19 cellular contexts compared by ENCODE assay signal in the genomic region with DNA sequence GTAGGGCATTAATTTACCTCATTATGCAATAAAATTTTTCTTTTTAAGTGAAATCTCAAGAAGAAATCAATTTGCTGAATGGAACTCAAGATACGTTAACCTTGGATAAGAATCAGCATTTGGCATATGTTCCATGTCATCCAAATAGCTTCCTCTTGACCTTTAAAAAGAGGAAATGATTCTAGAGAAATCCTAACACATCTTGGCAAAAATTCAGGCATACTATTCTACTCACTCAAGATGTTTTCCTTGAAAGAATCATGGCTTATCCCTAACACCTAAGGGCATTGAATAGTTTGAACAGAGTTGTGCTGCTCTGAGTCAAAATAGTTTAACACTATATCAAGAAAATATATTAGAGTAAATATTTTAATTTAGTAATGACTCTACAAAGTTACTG.
"Had no signal": no experiment of that assay in that cellular context is flagged by ENCODE, and none has a peak within 500 bp of the region (broad histone marks: within the 10 kb centered on the region; RNA-seq: fewer than 3 reads in every experiment).

No MANE protein-coding gene starts in this region.

- H3K4me3 ChIP-seq: esophagus squamous epithelium, hepatocyte, lower lobe of right lung, prostate gland, right atrium auricular region, tibial nerve, vagina had no signal

- H3K27ac ChIP-seq: esophagus squamous epithelium, foreskin keratinocyte, hepatocyte, lower lobe of right lung, prostate gland, right atrium auricular region, tibial nerve, vagina had no signal

- ATAC-seq: activated T-helper 17 cell treated with anti-CD3 and anti-CD28 coated beads, Interleukin-2, amount 50 U/mL, for 72 hours; lower lobe of right lung; naive thymus-derived CD8-positive, alpha-beta T cell; WTC11 had no signal

- H2AFZ ChIP-seq: hepatocyte had no signal

- H3K9me3 ChIP-seq: esophagus squamous epithelium, lower lobe of right lung, prostate gland, right atrium auricular region, tibial nerve, vagina had no signal

- H3K4me1 ChIP-seq: esophagus squamous epithelium, lower lobe of right lung, prostate gland, tibial nerve, vagina had no signal

- H3K79me2 ChIP-seq: hepatocyte had no signal

- H3K27me3 ChIP-seq: esophagus squamous epithelium, foreskin keratinocyte, hepatocyte, right atrium auricular region, tibial nerve, vagina had no signal

- DNase-seq: activated CD4-positive, alpha-beta memory T cell treated with anti-CD3 and anti-CD28 coated beads, Interleukin-2, amount 10 ng/mL, durations not matched to agents 7 days and 5 days; activated CD4-positive, alpha-beta T cell treated with anti-CD3 and anti-CD28 coated beads for 4 hours; activated naive CD4-positive, alpha-beta T cell; activated naive CD8-positive, alpha-beta T cell treated with anti-CD3 and anti-CD28 coated beads, Interleukin-2, amount 10 ng/mL, durations not matched to agents 7 days and 5 days; activated T-cell treated with anti-CD3 and anti-CD28 coated beads, Interleukin-2, amount 50 U/mL, for 1 hour; anterior cingulate cortex; cerebellar nuclear complex; effector CD4-positive, alpha-beta T cell; esophagus squamous epithelium; lower lobe of right lung; naive thymus-derived CD8-positive, alpha-beta T cell had no signal

- H3K4me2 ChIP-seq: hepatocyte had no signal

- H3K36me3 ChIP-seq: esophagus squamous epithelium, lower lobe of right lung, prostate gland, right atrium auricular region, tibial nerve, vagina had no signal
